23 cellular contexts compared by ENCODE assay signal in genomic region chr2:219437690-219438089, GRCh38. TPM values are rescaled to one million over a fixed set of nuclear protein-coding genes. Genes with fewer than 3 reads are reported as not detected.
"Had no signal": no experiment of that assay in that cellular context is flagged by ENCODE, and none has a peak within 500 bp of the region (broad histone marks: within the 10 kb centered on the region; RNA-seq: fewer than 3 reads in every experiment).

No MANE protein-coding gene starts in this region.

- H3K4me1 ChIP-seq: colonic mucosa had no signal

- H3K36me3 ChIP-seq: colonic mucosa, neural progenitor cell, upper lobe of left lung had no signal

- H3K4me3 Mint-ChIP-seq: activated B cell treated with CpG ODN at 0.5 μM for 24 hours; activated CD4-positive, alpha-beta T cell treated with anti-CD3 and anti-CD28 coated beads, Interleukin-2, amount 10 ng/mL, durations not matched to agents 24 days and 14 days; activated CD8-positive, alpha-beta T cell treated with anti-CD3 and anti-CD28 coated beads for 36 hours; activated naive CD8-positive, alpha-beta T cell treated with anti-CD3 and anti-CD28 coated beads, Interleukin-2, amount 10 ng/mL, durations not matched to agents 7 days and 5 days; activated T-cell treated with anti-CD3 and anti-CD28 coated beads, Interleukin-2, amount 50 U/mL, for 24 hours; central memory CD8-positive, alpha-beta T cell; memory B cell; naive thymus-derived CD4-positive, alpha-beta T cell; neural progenitor cell had no signal

- H3K9ac ChIP-seq: neural progenitor cell, SK-N-SH had no signal

- H3K36me3 Mint-ChIP-seq: activated naive CD8-positive, alpha-beta T cell treated with anti-CD3 and anti-CD28 coated beads, Interleukin-2, amount 10 ng/mL, durations not matched to agents 7 days and 5 days; memory B cell; naive thymus-derived CD4-positive, alpha-beta T cell; neural progenitor cell had no signal

- H3K27ac ChIP-seq: body of pancreas, colonic mucosa, neural progenitor cell, upper lobe of left lung had no signal

- H3K4me3 ChIP-seq: body of pancreas, colonic mucosa, neural progenitor cell, upper lobe of left lung had no signal

- ATAC-seq: activated CD8-positive, alpha-beta T cell treated with anti-CD3 and anti-CD28 coated beads for 36 hours; body of pancreas; left lobe of liver; naive thymus-derived CD4-positive, alpha-beta T cell had no signal

- DNase-seq: activated B cell treated with CpG ODN at 0.5 μM for 24 hours; activated CD4-positive, alpha-beta T cell treated with anti-CD3 and anti-CD28 coated beads, Interleukin-2, amount 10 ng/mL, durations not matched to agents 24 days and 14 days; activated CD8-positive, alpha-beta T cell treated with anti-CD3 and anti-CD28 coated beads for 36 hours; activated naive CD4-positive, alpha-beta T cell treated with Interleukin-2 at 50 U/mL for 16 hours; activated naive CD8-positive, alpha-beta T cell treated with anti-CD3 and anti-CD28 coated beads, Interleukin-2, amount 10 ng/mL, durations not matched to agents 7 days and 5 days; activated T-cell treated with anti-CD3 and anti-CD28 coated beads, Interleukin-2, amount 50 U/mL, for 24 hours; amygdala; body of pancreas; colonic mucosa; glutamatergic neuron; naive thymus-derived CD4-positive, alpha-beta T cell; SHP77 treated with DMSO at 0.1 percent for 48 hours; SK-N-SH; stimulated activated CD4-positive, alpha-beta T cell treated with anti-CD3 and anti-CD28 coated beads, Interleukin-2, amount 100 ng/mL, for 24 hours; stimulated activated naive CD4-positive, alpha-beta T cell treated with Interleukin-2 at 50 U/mL for 16 hours had no signal

- H3K9me3 Mint-ChIP-seq: activated B cell treated with CpG ODN at 0.5 μM for 24 hours; activated CD4-positive, alpha-beta T cell treated with anti-CD3 and anti-CD28 coated beads, Interleukin-2, amount 10 ng/mL, durations not matched to agents 24 days and 14 days; activated CD8-positive, alpha-beta T cell treated with anti-CD3 and anti-CD28 coated beads for 36 hours; activated naive CD8-positive, alpha-beta T cell treated with anti-CD3 and anti-CD28 coated beads, Interleukin-2, amount 10 ng/mL, durations not matched to agents 7 days and 5 days; activated T-cell treated with anti-CD3 and anti-CD28 coated beads, Interleukin-2, amount 50 U/mL, for 24 hours; activated T-helper 2 cell treated with anti-CD3 and anti-CD28 coated beads, Interferon-gamma antibody, Interleukin-2, Interleukin-4, amounts not matched to agents 10 μg/mL and 5 μg/mL and 100 μg/mL, durations not matched to agents 14 hours and 24 hours and 36 hours; central memory CD8-positive, alpha-beta T cell; memory B cell; naive thymus-derived CD4-positive, alpha-beta T cell; neural progenitor cell had no signal

- H3K9me3 ChIP-seq: body of pancreas, colonic mucosa, SK-N-SH, upper lobe of left lung had no signal

- H3K27ac Mint-ChIP-seq: activated B cell treated with CpG ODN at 0.5 μM for 24 hours; activated CD4-positive, alpha-beta T cell treated with anti-CD3 and anti-CD28 coated beads, Interleukin-2, amount 10 ng/mL, durations not matched to agents 24 days and 14 days; activated CD8-positive, alpha-beta T cell treated with anti-CD3 and anti-CD28 coated beads for 36 hours; activated naive CD8-positive, alpha-beta T cell treated with anti-CD3 and anti-CD28 coated beads, Interleukin-2, amount 10 ng/mL, durations not matched to agents 7 days and 5 days; activated T-cell treated with anti-CD3 and anti-CD28 coated beads, Interleukin-2, amount 50 U/mL, for 24 hours; activated T-helper 2 cell treated with anti-CD3 and anti-CD28 coated beads, Interferon-gamma antibody, Interleukin-2, Interleukin-4, amounts not matched to agents 10 μg/mL and 5 μg/mL and 100 μg/mL, durations not matched to agents 14 hours and 24 hours and 36 hours; memory B cell; naive thymus-derived CD4-positive, alpha-beta T cell; neural progenitor cell had no signal

RNA-seq across cellular contexts. Expression of gene SPEG, which starts 3.0 kb away (rescaled TPM):
- total RNA-seq: activated T-helper 2 cell treated with anti-CD3 and anti-CD28 coated beads, Interferon-gamma antibody, Interleukin-2, Interleukin-4, amounts not matched to agents 10 μg/mL and 5 μg/mL and 100 μg/mL, durations not matched to agents 14 hours and 24 hours and 36 hours had no signal

RNA-seq across cellular contexts. Expression of gene DES, which starts 19.5 kb away (rescaled TPM):
- total RNA-seq: activated B cell treated with CpG ODN at 0.5 μM for 24 hours; activated CD4-positive, alpha-beta T cell treated with anti-CD3 and anti-CD28 coated beads, Interleukin-2, amount 10 ng/mL, durations not matched to agents 24 days and 14 days; activated CD8-positive, alpha-beta T cell treated with anti-CD3 and anti-CD28 coated beads for 36 hours; activated naive CD8-positive, alpha-beta T cell treated with anti-CD3 and anti-CD28 coated beads, Interleukin-2, amount 10 ng/mL, durations not matched to agents 7 days and 5 days; activated T-helper 2 cell treated with anti-CD3 and anti-CD28 coated beads, Interferon-gamma antibody, Interleukin-2, Interleukin-4, amounts not matched to agents 10 μg/mL and 5 μg/mL and 100 μg/mL, durations not matched to agents 14 hours and 24 hours and 36 hours; osteocyte had no signal
- polyA plus RNA-seq: keratinocyte; naive thymus-derived CD4-positive, alpha-beta T cell had no signal
